1 cellular context compared by ENCODE assay signal in genomic region chr3:147184794-147185193, GRCh38.
TF ChIP-seq lines count a peak whose summit lies in the region.

No MANE protein-coding gene starts in this region.

TF ChIP-seq in HepG2, 621 proteins besides CTCF, POLR2A, EP300 and RAD21 (continued from another document and continues in another):
- TF ChIP-seq STAT6 (CRISPR knock-in tag; IDR thresholded peaks at IDR 0.05; ENCODE audit: borderline replicate concordance) = peak; percentile 90
- no peak for TF ChIP-seq KDM5A (IDR thresholded peaks at IDR 0.05; ENCODE audit: borderline replicate concordance, low read length)
- TF ChIP-seq KDM5B (CRISPR knock-in tag; IDR thresholded peaks at IDR 0.05; ENCODE audit: borderline replicate concordance) = no peak
- TF ChIP-seq ZNF547 (CRISPR knock-in tag; IDR thresholded peaks at IDR 0.05) = no peak
- no peak for TF ChIP-seq ZNF512B (CRISPR knock-in tag; IDR thresholded peaks at IDR 0.05; ENCODE audit: borderline replicate concordance)
- TF ChIP-seq NRL (CRISPR knock-in tag; IDR thresholded peaks at IDR 0.05; ENCODE audit: borderline replicate concordance) = no peak
- no peak for TF ChIP-seq FOXK2 (IDR thresholded peaks at IDR 0.05)
- no peak for TF ChIP-seq XBP1 (CRISPR knock-in tag; IDR thresholded peaks at IDR 0.05)
- TF ChIP-seq MIER2 (CRISPR knock-in tag; IDR thresholded peaks at IDR 0.05) = peak; percentile 81
- no peak for TF ChIP-seq HIVEP1 (CRISPR knock-in tag; IDR thresholded peaks at IDR 0.05)
- no peak for TF ChIP-seq ZNF34 (CRISPR knock-in tag; IDR thresholded peaks at IDR 0.05; ENCODE audit: borderline replicate concordance)
- TF ChIP-seq ZNF326 (CRISPR knock-in tag; IDR thresholded peaks at IDR 0.05; ENCODE audit: borderline replicate concordance) = no peak
- TF ChIP-seq BATF2 (CRISPR knock-in tag; IDR thresholded peaks at IDR 0.05) = no peak
- TF ChIP-seq NFE2L1 (CRISPR knock-in tag; IDR thresholded peaks at IDR 0.05; ENCODE audit: borderline replicate concordance) = no peak
- TF ChIP-seq ZNF30 (CRISPR knock-in tag; IDR thresholded peaks at IDR 0.05) = no peak
- TF ChIP-seq SOX13 (IDR thresholded peaks at IDR 0.05) = no peak
- peak in 1 of 2 experiments; percentile 74; a peak in 2 of 4 replicates for TF ChIP-seq SOX13 (CRISPR knock-in tag; conservative IDR thresholded peaks at IDR 0.05 in 1 of 2, IDR thresholded peaks at IDR 0.05 in 1 of 2)
- TF ChIP-seq HNRNPH1 (optimal IDR thresholded peaks at IDR 0.05; ENCODE audit: low read depth, low read length) = no peak
- TF ChIP-seq IKZF1 (IDR thresholded peaks at IDR 0.05) = no peak
- TF ChIP-seq CC2D1A (CRISPR knock-in tag; IDR thresholded peaks at IDR 0.05) = no peak
- TF ChIP-seq TBP (CRISPR knock-in tag; IDR thresholded peaks at IDR 0.05) = no peak
- no peak for TF ChIP-seq ZBTB1 (CRISPR knock-in tag; IDR thresholded peaks at IDR 0.05; ENCODE audit: borderline replicate concordance)
- no peak for TF ChIP-seq ZNF383 (CRISPR knock-in tag; IDR thresholded peaks at IDR 0.05; ENCODE audit: borderline replicate concordance)
- TF ChIP-seq HNRNPK (IDR thresholded peaks at IDR 0.05; ENCODE audit: low read depth, low read length, poor library complexity, severe bottlenecking) = no peak
- peak; percentile 32 for TF ChIP-seq ZNF18 (CRISPR knock-in tag; IDR thresholded peaks at IDR 0.05; ENCODE audit: insufficient replicate concordance)
- TF ChIP-seq ZNF749 (CRISPR knock-in tag; IDR thresholded peaks at IDR 0.05; ENCODE audit: borderline replicate concordance) = no peak
- TF ChIP-seq GLMP (CRISPR knock-in tag; IDR thresholded peaks at IDR 0.05; ENCODE audit: borderline replicate concordance) = no peak
- TF ChIP-seq ZNF510 (CRISPR knock-in tag; IDR thresholded peaks at IDR 0.05; ENCODE audit: low read depth) = no peak
- TF ChIP-seq AHDC1 (CRISPR knock-in tag; IDR thresholded peaks at IDR 0.05; ENCODE audit: borderline replicate concordance) = peak; percentile 95; the same call in 1 of the 2 replicates
- TF ChIP-seq YEATS2 (CRISPR knock-in tag; IDR thresholded peaks at IDR 0.05; ENCODE audit: borderline replicate concordance) = no peak
- TF ChIP-seq AKAP8 (CRISPR knock-in tag; IDR thresholded peaks at IDR 0.05) = no peak
- TF ChIP-seq ZBTB33 (CRISPR knock-in tag; IDR thresholded peaks at IDR 0.05) = no peak
- no peak for TF ChIP-seq CHD4 (IDR thresholded peaks at IDR 0.05; ENCODE audit: borderline replicate concordance, low read length)
- TF ChIP-seq MNT (IDR thresholded peaks at IDR 0.05) = no peak
- peak; percentile 90 for TF ChIP-seq ERF (CRISPR knock-in tag; IDR thresholded peaks at IDR 0.05)
- no peak for TF ChIP-seq ZNF879 (CRISPR knock-in tag; IDR thresholded peaks at IDR 0.05)
- no peak for TF ChIP-seq ZNF839 (CRISPR knock-in tag; IDR thresholded peaks at IDR 0.05; ENCODE audit: borderline replicate concordance)
- TF ChIP-seq ZNF672 (CRISPR knock-in tag; IDR thresholded peaks at IDR 0.05) = no peak
- no peak for TF ChIP-seq TP53 (CRISPR knock-in tag; conservative IDR thresholded peaks at IDR 0.05)
- TF ChIP-seq HOXA3 (CRISPR knock-in tag; IDR thresholded peaks at IDR 0.05) = peak; percentile 35; the same call in 1 of the 2 replicates
- no peak for TF ChIP-seq ZC3H4 (CRISPR knock-in tag; IDR thresholded peaks at IDR 0.05; ENCODE audit: borderline replicate concordance)
- 0 out of 2 replicates have a peak, but pooled peaks have one; percentile 71 for TF ChIP-seq NPAS2 (CRISPR knock-in tag; IDR thresholded peaks at IDR 0.05; ENCODE audit: borderline replicate concordance)
